In genomic region chr1:67760030-67760821, GRCh38 we compare ENCODE assay signal across 8 cellular contexts.
DNase-seq lines count a peak whose midpoint lies in the region; ATAC-seq and TF ChIP-seq lines count a peak whose summit lies in the region.

No MANE protein-coding gene starts in this region.

- no peak overlapping the region for H3K23ac ChIP-seq in mesendoderm (ENCODE audit: low read length)

- ATAC-seq in GM19043 (IDR thresholded peaks at IDR 0.05; ENCODE audit: low read depth, unreplicated experiment): peak; percentile 99
- peak; percentile 99 for ATAC-seq in HG03139 (IDR thresholded peaks at IDR 0.05; ENCODE audit: unreplicated experiment)
- peak; percentile 84 for ATAC-seq in stimulated activated effector memory CD8-positive, alpha-beta T cell treated with anti-CD3 and anti-CD28 coated beads, Interleukin-12 subunit alpha, Interleukin-12 subunit beta, amount 100 ng/mL, for 72 hours

- no peaks in the 10 kb centered on the region for H3K4me1 ChIP-seq in effector memory CD4-positive, alpha-beta T cell (ENCODE audit: control insufficient read depth, insufficient read depth, low read length, poor library complexity, severe bottlenecking)
- peaks cover 3% of the 10 kb centered on the region for H3K4me1 ChIP-seq in mesendoderm (ENCODE audit: control insufficient read depth, low read depth, low read length)

- no peak overlapping the region for H2BK15ac ChIP-seq in mesendoderm (replicated peaks; ENCODE audit: low read depth)

- H3K4me3 ChIP-seq in effector memory CD4-positive, alpha-beta T cell (ENCODE audit: insufficient read depth, low read depth, low read length, poor library complexity, severe bottlenecking): no peak overlapping the region
- H3K4me3 ChIP-seq in mesendoderm (ENCODE audit: low read length): no peak overlapping the region

- H3K9ac ChIP-seq in mesendoderm (ENCODE audit: low read length): no peak overlapping the region

- H4K8ac ChIP-seq in mesendoderm (ENCODE audit: low read depth, low read length): no peak overlapping the region

- H3K79me1 ChIP-seq in mesendoderm (ENCODE audit: low read length): no peaks in the 10 kb centered on the region

- no peak overlapping the region for H4K5ac ChIP-seq in mesendoderm (ENCODE audit: low read length)

- no peaks in the 10 kb centered on the region for H3K79me2 ChIP-seq in mesendoderm (ENCODE audit: control insufficient read depth, insufficient read depth, low read length)

- H3K9me3 ChIP-seq in effector memory CD4-positive, alpha-beta T cell (ENCODE audit: control insufficient read depth, low read length): no peaks in the 10 kb centered on the region

- H3K4me2 ChIP-seq in mesendoderm (ENCODE audit: low read length): no peak overlapping the region

- H3K56ac ChIP-seq in mesendoderm (ENCODE audit: low read length): peak overlapping the region; percentile 69

- H3K4me1 Mint-ChIP-seq in stimulated activated effector memory CD8-positive, alpha-beta T cell treated with anti-CD3 and anti-CD28 coated beads, Interleukin-12 subunit alpha, Interleukin-12 subunit beta, amount 100 ng/mL, for 72 hours: no peaks in the 10 kb centered on the region

- H3K27ac ChIP-seq in C4-2B (peak overlapping the region; percentile 46; the same call in 1 of the 2 replicates), mesendoderm (ENCODE audit: low read depth, low read length) (no peak overlapping the region)
- H3K27ac ChIP-seq in effector memory CD4-positive, alpha-beta T cell (ENCODE audit: insufficient read depth, low read length, poor library complexity, severe bottlenecking): no peak overlapping the region

- no peaks in the 10 kb centered on the region for H3K36me3 Mint-ChIP-seq in stimulated activated effector memory CD8-positive, alpha-beta T cell treated with anti-CD3 and anti-CD28 coated beads, Interleukin-12 subunit alpha, Interleukin-12 subunit beta, amount 100 ng/mL, for 72 hours

- no peak overlapping the region for H2BK120ac ChIP-seq in mesendoderm (ENCODE audit: low read depth, low read length)

- peak overlapping the region; percentile 76 for H2AK5ac ChIP-seq in mesendoderm (ENCODE audit: low read length)

- no peak overlapping the region for H3K18ac ChIP-seq in mesendoderm (ENCODE audit: low read length)

- H3K4me3 Mint-ChIP-seq in stimulated activated effector memory CD8-positive, alpha-beta T cell treated with anti-CD3 and anti-CD28 coated beads, Interleukin-12 subunit alpha, Interleukin-12 subunit beta, amount 100 ng/mL, for 72 hours: no peak overlapping the region

- no peak overlapping the region for H3K4ac ChIP-seq in mesendoderm (ENCODE audit: low read depth, low read length)

- no peaks in the 10 kb centered on the region for H3K9me3 Mint-ChIP-seq in stimulated activated effector memory CD8-positive, alpha-beta T cell treated with anti-CD3 and anti-CD28 coated beads, Interleukin-12 subunit alpha, Interleukin-12 subunit beta, amount 100 ng/mL, for 72 hours

- peaks cover 4% of the 10 kb centered on the region for H3K27me3 ChIP-seq in effector memory CD4-positive, alpha-beta T cell (replicated peaks; ENCODE audit: control insufficient read depth, insufficient read depth, low read length, poor library complexity, severe bottlenecking)
- H3K27me3 ChIP-seq in mesendoderm (ENCODE audit: insufficient read depth, low read length, poor library complexity): no peaks in the 10 kb centered on the region

- no CpG with 5 or more reads among the region's 14 CpGs for WGBS in mesendoderm (ENCODE audit: extremely low coverage, insufficient coverage, low lambda C conversion rate)

- no peaks in the 10 kb centered on the region for H3K36me3 ChIP-seq in effector memory CD4-positive, alpha-beta T cell (ENCODE audit: control insufficient read depth, insufficient read depth, low read length)
- no peaks in the 10 kb centered on the region for H3K36me3 ChIP-seq in mesendoderm (ENCODE audit: control insufficient read depth, insufficient read depth, low read length)

- H3K27ac Mint-ChIP-seq in stimulated activated effector memory CD8-positive, alpha-beta T cell treated with anti-CD3 and anti-CD28 coated beads, Interleukin-12 subunit alpha, Interleukin-12 subunit beta, amount 100 ng/mL, for 72 hours: no peak overlapping the region

- peak; percentile 92 for TF ChIP-seq CTCF in C4-2B (conservative IDR thresholded peaks at IDR 0.05)

- H2BK5ac ChIP-seq in mesendoderm (ENCODE audit: low read length): no peak overlapping the region

- DNase-seq in NCI-H345 treated with DMSO at 0.1 percent for 48 hours (lab: John Stamatoyannopoulos, UW; ENCODE audit: unreplicated experiment): peak; percentile 36
- DNase-seq in activated CD4-positive, alpha-beta T cell treated with anti-CD3 and anti-CD28 coated beads, Interleukin-2, amount 50 U/mL, for 4 hours: peak; percentile 51 to 57
- peak; percentile 12 to 36 (median 18) for DNase-seq in effector memory CD4-positive, alpha-beta T cell
- peak; percentile 72 for DNase-seq in mesendoderm
- DNase-seq in stimulated activated effector memory CD8-positive, alpha-beta T cell treated with anti-CD3 and anti-CD28 coated beads, Interleukin-12 subunit alpha, Interleukin-12 subunit beta, amount 100 ng/mL, for 72 hours (ENCODE audit: low spot score in 2 of 2): peak; percentile 26 to 69

Comparison
In these comparisons a context has a peak if more than half of its experiments do, and no peak if none do; other contexts are left out.
1. DNase-seq: peak in every context shown above with its lines; median percentile 72 in mesendoderm; 54 in activated CD4-positive, alpha-beta T cell treated with anti-CD3 and anti-CD28 coated beads, Interleukin-2, amount 50 U/mL, for 4 hours; 48 in stimulated activated effector memory CD8-positive, alpha-beta T cell treated with anti-CD3 and anti-CD28 coated beads, Interleukin-12 subunit alpha, Interleukin-12 subunit beta, amount 100 ng/mL, for 72 hours; 36 in NCI-H345 treated with DMSO at 0.1 percent for 48 hours; 18 in effector memory CD4-positive, alpha-beta T cell.